In the genomic region with DNA sequence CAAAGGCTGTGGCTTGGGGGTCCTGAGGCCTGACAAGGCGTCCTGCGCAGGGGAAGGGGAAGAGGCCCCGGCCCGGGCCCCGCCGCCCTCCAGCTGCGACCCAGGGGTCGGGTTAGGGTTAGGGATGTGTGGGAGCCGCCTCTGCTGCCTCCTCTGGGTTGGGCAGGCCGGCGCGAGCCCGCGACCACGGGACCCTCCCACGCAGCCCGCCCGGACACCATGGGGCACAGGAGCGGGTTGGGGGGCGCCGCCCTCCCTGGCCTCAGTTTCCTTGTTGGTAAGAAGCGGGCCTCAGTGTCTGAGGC, we compare ENCODE assay signal across 1 cellular context.
TF ChIP-seq lines count a peak whose summit lies in the region.

No MANE protein-coding gene starts in this region.

TF ChIP-seq in HepG2, 621 proteins besides CTCF, POLR2A, EP300 and RAD21:
- TF ChIP-seq HNF4A (CRISPR knock-in tag; IDR thresholded peaks at IDR 0.05) (no peak), TAF15 (IDR thresholded peaks at IDR 0.05; ENCODE audit: low read depth, low read length, poor library complexity, severe bottlenecking) (no peak), JARID2 (CRISPR knock-in tag; IDR thresholded peaks at IDR 0.05; ENCODE audit: insufficient replicate concordance) (peak; percentile 4), ZNF691 (CRISPR knock-in tag; IDR thresholded peaks at IDR 0.05; ENCODE audit: borderline replicate concordance, low read depth) (no peak), THAP11 (CRISPR knock-in tag; IDR thresholded peaks at IDR 0.05) (no peak), GZF1 (CRISPR knock-in tag; IDR thresholded peaks at IDR 0.05) (0 out of 2 replicates have a peak, but pooled peaks have one; percentile 6), ZNF124 (CRISPR knock-in tag; IDR thresholded peaks at IDR 0.05) (no peak), MAZ (IDR thresholded peaks at IDR 0.05; ENCODE audit: borderline replicate concordance, low read depth, low read length) (no peak), MAZ (CRISPR knock-in tag; IDR thresholded peaks at IDR 0.05; ENCODE audit: low read depth) (no peak), PRDM4 (CRISPR knock-in tag; IDR thresholded peaks at IDR 0.05; ENCODE audit: borderline replicate concordance) (no peak), ZNF343 (CRISPR knock-in tag; IDR thresholded peaks at IDR 0.05) (no peak), SNAI1 (CRISPR knock-in tag; IDR thresholded peaks at IDR 0.05; ENCODE audit: borderline replicate concordance) (0 out of 2 replicates have a peak, but pooled peaks have one; percentile 7), ZNF703 (CRISPR knock-in tag; IDR thresholded peaks at IDR 0.05; ENCODE audit: borderline replicate concordance) (0 out of 2 replicates have a peak, but pooled peaks have one; percentile 30), GATA4 (IDR thresholded peaks at IDR 0.05; ENCODE audit: borderline replicate concordance, low read depth) (no peak), SMAD1 (CRISPR knock-in tag; IDR thresholded peaks at IDR 0.05; ENCODE audit: borderline replicate concordance, low read depth) (0 out of 2 replicates have a peak, but pooled peaks have one; percentile 1), TP53 (CRISPR knock-in tag; conservative IDR thresholded peaks at IDR 0.05) (no peak), STAT6 (CRISPR knock-in tag; IDR thresholded peaks at IDR 0.05; ENCODE audit: borderline replicate concordance) (0 out of 2 replicates have a peak, but pooled peaks have one; percentile 2), ZNF777 (CRISPR knock-in tag; IDR thresholded peaks at IDR 0.05) (0 out of 2 replicates have a peak, but pooled peaks have one; percentile 14), ZNF556 (CRISPR knock-in tag; IDR thresholded peaks at IDR 0.05; ENCODE audit: borderline replicate concordance) (no peak), ZSCAN21 (CRISPR knock-in tag; IDR thresholded peaks at IDR 0.05; ENCODE audit: borderline replicate concordance) (no peak), ZFYVE20 (CRISPR knock-in tag; IDR thresholded peaks at IDR 0.05; ENCODE audit: borderline replicate concordance, low read depth) (no peak), TSC22D2 (CRISPR knock-in tag; IDR thresholded peaks at IDR 0.05; ENCODE audit: borderline replicate concordance) (no peak), SRY (CRISPR knock-in tag; IDR thresholded peaks at IDR 0.05) (0 out of 2 replicates have a peak, but pooled peaks have one; percentile 22), BRD4 (CRISPR knock-in tag; IDR thresholded peaks at IDR 0.05) (no peak)
- TF ChIP-seq, protein P1, sequence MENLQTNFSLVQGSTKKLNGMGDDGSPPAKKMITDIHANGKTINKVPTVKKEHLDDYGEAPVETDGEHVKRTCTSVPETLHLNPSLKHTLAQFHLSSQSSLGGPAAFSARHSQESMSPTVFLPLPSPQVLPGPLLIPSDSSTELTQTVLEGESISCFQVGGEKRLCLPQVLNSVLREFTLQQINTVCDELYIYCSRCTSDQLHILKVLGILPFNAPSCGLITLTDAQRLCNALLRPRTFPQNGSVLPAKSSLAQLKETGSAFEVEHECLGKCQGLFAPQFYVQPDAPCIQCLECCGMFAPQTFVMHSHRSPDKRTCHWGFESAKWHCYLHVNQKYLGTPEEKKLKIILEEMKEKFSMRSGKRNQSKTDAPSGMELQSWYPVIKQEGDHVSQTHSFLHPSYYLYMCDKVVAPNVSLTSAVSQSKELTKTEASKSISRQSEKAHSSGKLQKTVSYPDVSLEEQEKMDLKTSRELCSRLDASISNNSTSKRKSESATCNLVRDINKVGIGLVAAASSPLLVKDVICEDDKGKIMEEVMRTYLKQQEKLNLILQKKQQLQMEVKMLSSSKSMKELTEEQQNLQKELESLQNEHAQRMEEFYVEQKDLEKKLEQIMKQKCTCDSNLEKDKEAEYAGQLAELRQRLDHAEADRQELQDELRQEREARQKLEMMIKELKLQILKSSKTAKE (CRISPR knock-in tag; IDR thresholded peaks at IDR 0.05; ENCODE audit: borderline replicate concordance) = no peak
- TF ChIP-seq, protein P2, sequence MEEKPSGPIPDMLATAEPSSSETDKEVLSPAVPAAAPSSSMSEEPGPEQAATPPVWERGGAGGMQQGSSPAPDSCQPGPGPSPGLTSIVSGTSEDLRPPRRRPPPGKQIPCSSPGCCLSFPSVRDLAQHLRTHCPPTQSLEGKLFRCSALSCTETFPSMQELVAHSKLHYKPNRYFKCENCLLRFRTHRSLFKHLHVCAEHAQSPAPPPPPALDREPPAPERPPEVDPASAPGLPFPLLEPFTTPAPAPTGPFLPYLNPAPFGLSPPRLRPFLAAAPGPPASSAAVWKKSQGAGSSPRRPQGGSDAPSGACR (CRISPR knock-in tag; IDR thresholded peaks at IDR 0.05) = no peak
- TF ChIP-seq, protein P3, sequence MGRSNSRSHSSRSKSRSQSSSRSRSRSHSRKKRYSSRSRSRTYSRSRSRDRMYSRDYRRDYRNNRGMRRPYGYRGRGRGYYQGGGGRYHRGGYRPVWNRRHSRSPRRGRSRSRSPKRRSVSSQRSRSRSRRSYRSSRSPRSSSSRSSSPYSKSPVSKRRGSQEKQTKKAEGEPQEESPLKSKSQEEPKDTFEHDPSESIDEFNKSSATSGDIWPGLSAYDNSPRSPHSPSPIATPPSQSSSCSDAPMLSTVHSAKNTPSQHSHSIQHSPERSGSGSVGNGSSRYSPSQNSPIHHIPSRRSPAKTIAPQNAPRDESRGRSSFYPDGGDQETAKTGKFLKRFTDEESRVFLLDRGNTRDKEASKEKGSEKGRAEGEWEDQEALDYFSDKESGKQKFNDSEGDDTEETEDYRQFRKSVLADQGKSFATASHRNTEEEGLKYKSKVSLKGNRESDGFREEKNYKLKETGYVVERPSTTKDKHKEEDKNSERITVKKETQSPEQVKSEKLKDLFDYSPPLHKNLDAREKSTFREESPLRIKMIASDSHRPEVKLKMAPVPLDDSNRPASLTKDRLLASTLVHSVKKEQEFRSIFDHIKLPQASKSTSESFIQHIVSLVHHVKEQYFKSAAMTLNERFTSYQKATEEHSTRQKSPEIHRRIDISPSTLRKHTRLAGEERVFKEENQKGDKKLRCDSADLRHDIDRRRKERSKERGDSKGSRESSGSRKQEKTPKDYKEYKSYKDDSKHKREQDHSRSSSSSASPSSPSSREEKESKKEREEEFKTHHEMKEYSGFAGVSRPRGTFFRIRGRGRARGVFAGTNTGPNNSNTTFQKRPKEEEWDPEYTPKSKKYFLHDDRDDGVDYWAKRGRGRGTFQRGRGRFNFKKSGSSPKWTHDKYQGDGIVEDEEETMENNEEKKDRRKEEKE (IDR thresholded peaks at IDR 0.05) = no peak
